Comparison of ENCODE assay signal across 31 cellular contexts in the genomic region with DNA sequence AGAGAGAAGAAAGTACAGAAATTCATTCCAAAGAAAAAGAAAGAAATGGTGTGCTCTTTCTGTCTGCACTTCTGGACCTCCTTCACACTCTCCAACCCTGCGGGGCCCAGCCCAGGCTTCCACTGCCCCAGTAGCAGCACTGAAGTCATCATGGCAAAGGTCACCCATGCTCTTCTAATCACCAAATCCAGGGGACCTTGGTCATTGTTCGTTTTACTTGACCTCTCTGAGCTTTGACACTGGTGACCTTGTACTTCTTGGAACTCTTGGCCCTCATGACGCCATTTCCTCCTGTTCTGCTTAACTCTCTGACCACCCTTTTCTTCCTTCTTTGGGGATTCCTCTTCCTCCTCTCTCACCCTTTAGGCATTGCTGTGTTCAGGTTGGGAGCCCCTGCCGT.
DNase-seq lines count a peak whose midpoint lies in the region; ATAC-seq lines count a peak whose summit lies in the region.
"Had no signal": no experiment of that assay in that cellular context is flagged by ENCODE, and none has a peak within 500 bp of the region (broad histone marks: within the 10 kb centered on the region; RNA-seq: fewer than 3 reads in every experiment).

No MANE protein-coding gene starts in this region.

- H3K23ac ChIP-seq in mesenchymal stem cell (ENCODE audit: low read length in 2 of 2) = no peak overlapping the region

- peak overlapping the region; percentile 21 for H3K27ac Mint-ChIP-seq in activated naive CD8-positive, alpha-beta T cell treated with anti-CD3 and anti-CD28 coated beads, Interleukin-2, amount 10 ng/mL, durations not matched to agents 7 days and 5 days
- no peak overlapping the region for H3K27ac Mint-ChIP-seq in activated naive CD8-positive, alpha-beta T cell treated with anti-CD3 and anti-CD28 coated beads, Interleukin-2, amount 50 U/mL, for 24 hours
- peak overlapping the region; percentile 68 for H3K27ac Mint-ChIP-seq in central memory CD8-positive, alpha-beta T cell (ENCODE audit: low read depth)
- peak overlapping the region; percentile 10 for H3K27ac Mint-ChIP-seq in stimulated activated effector memory CD8-positive, alpha-beta T cell treated with anti-CD3 and anti-CD28 coated beads, Interleukin-12 subunit alpha, Interleukin-12 subunit beta, amount 100 ng/mL, for 72 hours
- H3K27ac Mint-ChIP-seq: activated naive CD8-positive, alpha-beta T cell; H9 had no signal

- H3K4me1 Mint-ChIP-seq in activated naive CD8-positive, alpha-beta T cell treated with anti-CD3 and anti-CD28 coated beads, Interleukin-2, amount 10 ng/mL, durations not matched to agents 7 days and 5 days = peaks cover 40% of the 10 kb centered on the region
- peaks cover 47% of the 10 kb centered on the region for H3K4me1 Mint-ChIP-seq in activated naive CD8-positive, alpha-beta T cell treated with anti-CD3 and anti-CD28 coated beads, Interleukin-2, amount 50 U/mL, for 24 hours
- H3K4me1 Mint-ChIP-seq in central memory CD8-positive, alpha-beta T cell = peaks cover 71% of the 10 kb centered on the region
- H3K4me1 Mint-ChIP-seq in stimulated activated effector memory CD8-positive, alpha-beta T cell treated with anti-CD3 and anti-CD28 coated beads, Interleukin-12 subunit alpha, Interleukin-12 subunit beta, amount 100 ng/mL, for 72 hours = peaks cover 74% of the 10 kb centered on the region

- H2AK5ac ChIP-seq in mesenchymal stem cell (ENCODE audit: low read length, severe bottlenecking) = peak overlapping the region; percentile 2

- H2AFZ ChIP-seq in mesenchymal stem cell (ENCODE audit: low read depth, low read length) = no peak overlapping the region

- no peak overlapping the region for H3K4me3 Mint-ChIP-seq in activated naive CD8-positive, alpha-beta T cell treated with anti-CD3 and anti-CD28 coated beads, Interleukin-2, amount 10 ng/mL, durations not matched to agents 7 days and 5 days
- H3K4me3 Mint-ChIP-seq in activated naive CD8-positive, alpha-beta T cell treated with anti-CD3 and anti-CD28 coated beads, Interleukin-2, amount 50 U/mL, for 24 hours = no peak overlapping the region
- H3K4me3 Mint-ChIP-seq in central memory CD8-positive, alpha-beta T cell = peak overlapping the region; percentile 17
- no peak overlapping the region for H3K4me3 Mint-ChIP-seq in stimulated activated effector memory CD8-positive, alpha-beta T cell treated with anti-CD3 and anti-CD28 coated beads, Interleukin-12 subunit alpha, Interleukin-12 subunit beta, amount 100 ng/mL, for 72 hours
- H3K4me3 Mint-ChIP-seq: activated CD4-positive, alpha-beta T cell treated with anti-CD3 and anti-CD28 coated beads for 36 hours; activated naive CD8-positive, alpha-beta T cell; H9 had no signal

- 84% methylated on average over 4 of the region's 4 CpGs for WGBS in mesenchymal stem cell

- POLR2A ChIA-PET in activated naive CD8-positive, alpha-beta T cell treated with anti-CD3 and anti-CD28 coated beads, Interleukin-2, amount 10 ng/mL, durations not matched to agents 7 days and 5 days (lab: Charles Lee) = no interaction called here

- H3K4me3 ChIP-seq in mesenchymal stem cell (ENCODE audit: insufficient read depth in 1 of 2, low read depth in 1 of 2, low read length in 2 of 2) = no peak overlapping the region
- H3K4me3 ChIP-seq: A549, esophagus muscularis mucosa, lung, SJCRH30, skin epidermis, suprapubic skin had no signal

- no peaks in the 10 kb centered on the region for H3K27me3 Mint-ChIP-seq in activated naive CD8-positive, alpha-beta T cell treated with anti-CD3 and anti-CD28 coated beads, Interleukin-2, amount 10 ng/mL, durations not matched to agents 7 days and 5 days
- H3K27me3 Mint-ChIP-seq in activated naive CD8-positive, alpha-beta T cell treated with anti-CD3 and anti-CD28 coated beads, Interleukin-2, amount 50 U/mL, for 24 hours = no peaks in the 10 kb centered on the region
- H3K27me3 Mint-ChIP-seq in central memory CD8-positive, alpha-beta T cell = no peaks in the 10 kb centered on the region
- H3K27me3 Mint-ChIP-seq: activated CD4-positive, alpha-beta T cell treated with anti-CD3 and anti-CD28 coated beads for 36 hours; activated naive CD8-positive, alpha-beta T cell had no signal

- H3K36me3 Mint-ChIP-seq in activated naive CD8-positive, alpha-beta T cell treated with anti-CD3 and anti-CD28 coated beads, Interleukin-2, amount 10 ng/mL, durations not matched to agents 7 days and 5 days = peaks cover 8% of the 10 kb centered on the region
- no peaks in the 10 kb centered on the region for H3K36me3 Mint-ChIP-seq in activated naive CD8-positive, alpha-beta T cell treated with anti-CD3 and anti-CD28 coated beads, Interleukin-2, amount 50 U/mL, for 24 hours (ENCODE audit: low read depth)
- peaks cover 3% of the 10 kb centered on the region for H3K36me3 Mint-ChIP-seq in central memory CD8-positive, alpha-beta T cell (ENCODE audit: insufficient read depth)
- no peaks in the 10 kb centered on the region for H3K36me3 Mint-ChIP-seq in stimulated activated effector memory CD8-positive, alpha-beta T cell treated with anti-CD3 and anti-CD28 coated beads, Interleukin-12 subunit alpha, Interleukin-12 subunit beta, amount 100 ng/mL, for 72 hours

- H3K18ac ChIP-seq in mesenchymal stem cell (ENCODE audit: low read depth in 1 of 2, low read length in 2 of 2) = peak overlapping the region; percentile 3 to 6

- peaks cover 8% of the 10 kb centered on the region for H3K79me1 ChIP-seq in mesenchymal stem cell (replicated peaks; ENCODE audit: low read length, poor library complexity, severe bottlenecking)

- no peak overlapping the region for H3K4me2 ChIP-seq in mesenchymal stem cell (ENCODE audit: low read length, poor library complexity, severe bottlenecking)
- H3K4me2 ChIP-seq: A549 had no signal

- H3K4ac ChIP-seq in mesenchymal stem cell (ENCODE audit: low read depth in 1 of 2, low read length in 2 of 2) = no peak overlapping the region

- H4K8ac ChIP-seq in mesenchymal stem cell (ENCODE audit: low read length) = no peak overlapping the region

- DNase-seq in activated naive CD8-positive, alpha-beta T cell treated with anti-CD3 and anti-CD28 coated beads, Interleukin-2, amount 10 ng/mL, durations not matched to agents 7 days and 5 days = peak; percentile 13
- no peak for DNase-seq in activated naive CD8-positive, alpha-beta T cell treated with anti-CD3 and anti-CD28 coated beads, Interleukin-2, amount 50 U/mL, for 24 hours
- no peak for DNase-seq in central memory CD8-positive, alpha-beta T cell (ENCODE audit: low spot score in 2 of 2)
- DNase-seq in mesenchymal stem cell (no peak), NCI-H1092 treated with DMSO at 0.1 percent for 48 hours (lab: John Stamatoyannopoulos, UW) (no peak), dedifferentiated amniotic fluid mesenchymal stem cell (ENCODE audit: extremely low spot score) (no peak)
- DNase-seq in stimulated activated effector memory CD8-positive, alpha-beta T cell treated with anti-CD3 and anti-CD28 coated beads, Interleukin-12 subunit alpha, Interleukin-12 subunit beta, amount 100 ng/mL, for 72 hours (ENCODE audit: low spot score in 2 of 2) = no peak
- DNase-seq in activated CD4-positive, alpha-beta T cell treated with anti-CD3 and anti-CD28 coated beads, Interleukin-2, amount 50 U/mL, for 1 hour = no peak
- DNase-seq: activated CD4-positive, alpha-beta T cell treated with anti-CD3 and anti-CD28 coated beads for 36 hours; activated CD8-positive, alpha-beta memory T cell treated with anti-CD3 and anti-CD28 coated beads for 24 hours; activated T-cell treated with anti-CD3 and anti-CD28 coated beads, Interleukin-2, amount 50 U/mL, for 48 hours; COR-L47; DMS79 treated with DMSO at 0.1 percent for 48 hours; effector memory CD4-positive, alpha-beta T cell; foreskin melanocyte; H9; hippocampal formation; NCI-H1092; NCI-H1930; NCI-H2227 treated with DMSO at 0.1 percent for 48 hours; NCI-H69; occipital lobe; SJCRH30; stimulated activated CD4-positive, alpha-beta T cell treated with anti-CD3 and anti-CD28 coated beads, Interleukin-2, amount 100 ng/mL, for 24 hours had no signal

- ATAC-seq in activated naive CD8-positive, alpha-beta T cell treated with anti-CD3 and anti-CD28 coated beads, Interleukin-2, amount 10 ng/mL, durations not matched to agents 7 days and 5 days (ENCODE audit: low read depth) = no peak
- no peak for ATAC-seq in activated naive CD8-positive, alpha-beta T cell treated with anti-CD3 and anti-CD28 coated beads, Interleukin-2, amount 50 U/mL, for 24 hours
- ATAC-seq in central memory CD8-positive, alpha-beta T cell (replicated peaks; ENCODE audit: extremely low read depth, poor library complexity, severe bottlenecking) = no peak
- ATAC-seq in stimulated activated effector memory CD8-positive, alpha-beta T cell treated with anti-CD3 and anti-CD28 coated beads, Interleukin-12 subunit alpha, Interleukin-12 subunit beta, amount 100 ng/mL, for 72 hours = no peak
- ATAC-seq: A549; activated CD4-positive, alpha-beta T cell treated with anti-CD3 and anti-CD28 coated beads for 36 hours had no signal

- H2BK12ac ChIP-seq in mesenchymal stem cell (ENCODE audit: low read length in 2 of 2) = no peak overlapping the region

- H3K9ac ChIP-seq in mesenchymal stem cell (ENCODE audit: low read length) = no peak overlapping the region

- H4K91ac ChIP-seq in mesenchymal stem cell (ENCODE audit: low read length) = no peak overlapping the region

- H3K9me3 ChIP-seq in mesenchymal stem cell (ENCODE audit: control insufficient read depth, low read length) = no peaks in the 10 kb centered on the region
- H3K9me3 ChIP-seq: A549, esophagus muscularis mucosa, SJCRH30, suprapubic skin had no signal

- H3K4me1 ChIP-seq in mesenchymal stem cell (ENCODE audit: control insufficient read depth, insufficient read depth, low read depth, low read length) = peaks cover 44% of the 10 kb centered on the region
- H3K4me1 ChIP-seq: SJCRH30 had no signal

- H3K36me3 ChIP-seq in mesenchymal stem cell (ENCODE audit: control insufficient read depth in 1 of 2, insufficient read depth in 2 of 2, low read depth in 1 of 2, low read length in 2 of 2) = peaks cover 11 to 17% of the 10 kb centered on the region in 2 experiments
- H3K36me3 ChIP-seq: esophagus muscularis mucosa, SJCRH30, suprapubic skin had no signal

- H3K14ac ChIP-seq in mesenchymal stem cell (ENCODE audit: low read length in 2 of 2) = no peak overlapping the region

- H3K9me3 Mint-ChIP-seq in activated naive CD8-positive, alpha-beta T cell treated with anti-CD3 and anti-CD28 coated beads, Interleukin-2, amount 10 ng/mL, durations not matched to agents 7 days and 5 days = peaks cover 6% of the 10 kb centered on the region
- peaks cover 4% of the 10 kb centered on the region for H3K9me3 Mint-ChIP-seq in activated naive CD8-positive, alpha-beta T cell treated with anti-CD3 and anti-CD28 coated beads, Interleukin-2, amount 50 U/mL, for 24 hours
- peaks cover 15% of the 10 kb centered on the region for H3K9me3 Mint-ChIP-seq in central memory CD8-positive, alpha-beta T cell
- H3K9me3 Mint-ChIP-seq in stimulated activated effector memory CD8-positive, alpha-beta T cell treated with anti-CD3 and anti-CD28 coated beads, Interleukin-12 subunit alpha, Interleukin-12 subunit beta, amount 100 ng/mL, for 72 hours = peaks cover 7% of the 10 kb centered on the region
- H3K9me3 Mint-ChIP-seq: H9 had no signal

- H3K27ac ChIP-seq in mesenchymal stem cell (ENCODE audit: low read length, poor library complexity, severe bottlenecking) = no peak overlapping the region
- H3K27ac ChIP-seq: A549, esophagus muscularis mucosa, HL-60, SJCRH30, skin epidermis, suprapubic skin had no signal

- H2BK120ac ChIP-seq in mesenchymal stem cell (ENCODE audit: low read depth, low read length) = no peak overlapping the region

- H3K27me3 ChIP-seq in mesenchymal stem cell (ENCODE audit: control insufficient read depth in 1 of 2, insufficient read depth in 1 of 2, low read length in 2 of 2) = no peaks in the 10 kb centered on the region
- H3K27me3 ChIP-seq: esophagus muscularis mucosa, SJCRH30, suprapubic skin had no signal

- H2BK5ac ChIP-seq in mesenchymal stem cell (ENCODE audit: low read depth, low read length, poor library complexity, severe bottlenecking) = no peak overlapping the region

- H2BK15ac ChIP-seq in mesenchymal stem cell (ENCODE audit: low read depth, poor library complexity, severe bottlenecking) = no peak overlapping the region
